In genomic region chr19:7871530-7872305, GRCh38 we compare ENCODE assay signal across 8 cellular contexts. TPM values are rescaled to one million over a fixed set of nuclear protein-coding genes. Genes with fewer than 3 reads are reported as not detected.
A peak's percentile ranks its signal among the peaks of the same experiment; 100 is the strongest.
DNase-seq lines count a peak whose midpoint lies in the region; ATAC-seq and TF ChIP-seq lines count a peak whose summit lies in the region.

No MANE protein-coding gene starts in this region.

- no peaks in the 10 kb centered on the region for H3K36me3 Mint-ChIP-seq in activated T-cell treated with anti-CD3 and anti-CD28 coated beads, Interleukin-2, amount 50 U/mL, for 4 hours (ENCODE audit: insufficient read depth)
- peaks cover 0 to 13% of the 10 kb centered on the region in 2 donors for H3K36me3 Mint-ChIP-seq in naive B cell

- ATAC-seq in activated T-cell treated with anti-CD3 and anti-CD28 coated beads, Interleukin-2, amount 50 U/mL, for 4 hours = peak; percentile 2 to 4
- ATAC-seq in esophagus mucosa = peak; percentile 38
- peak in 1 of 2 donors; percentile 0 for ATAC-seq in naive B cell (ENCODE audit: low read depth in 2 of 2)
- no peak for ATAC-seq in HG03045 (IDR thresholded peaks at IDR 0.05; ENCODE audit: unreplicated experiment)

- peaks cover 29% of the 10 kb centered on the region for H3K27me3 Mint-ChIP-seq in activated T-cell treated with anti-CD3 and anti-CD28 coated beads, Interleukin-2, amount 50 U/mL, for 4 hours (ENCODE audit: low read depth)
- H3K27me3 Mint-ChIP-seq in naive B cell = peaks cover 21 to 68% (median 50%) of the 10 kb centered on the region in 3 donors

- H3K9me3 ChIP-seq in BE2C = no peaks in the 10 kb centered on the region
- H3K9me3 ChIP-seq in Peyer's patch = no peaks in the 10 kb centered on the region

- peak overlapping the region in 3 of 6 donors; percentile 1 to 92 (median 61) for H3K27ac Mint-ChIP-seq in naive B cell

- no peak for TF ChIP-seq POLR2A in Peyer's patch (IDR thresholded peaks at IDR 0.05)

- DNase-seq in BE2C (peak; percentile 98), HPDE6-E6E7 (ENCODE audit: extremely low spot score) (peak; percentile 70), Peyer's patch (peak; percentile 65 to 94 (median 91)), naive B cell (peak; percentile 68)
- DNase-seq in activated T-cell treated with anti-CD3 and anti-CD28 coated beads, Interleukin-2, amount 50 U/mL, for 4 hours = peak; percentile 72
- peak; percentile 56 to 64 for DNase-seq in stimulated activated CD8-positive, alpha-beta memory T cell treated with anti-CD3 and anti-CD28 coated beads, Interleukin-7, amount 100 ng/mL, for 4 hours (ENCODE audit: low read depth in 2 of 2)

- H3K27me3 ChIP-seq in BE2C (peaks cover 11% of the 10 kb centered on the region), Peyer's patch (peaks cover 0 to 27% of the 10 kb centered on the region in 2 donors)

- H3K4me3 ChIP-seq in BE2C (ENCODE audit: low read depth, low read length) (peak overlapping the region; percentile 52), Peyer's patch (peak overlapping the region in 2 of 4 donors; percentile 0 to 6)

- peak overlapping the region in 2 of 4 donors; percentile 24 to 52 for H3K27ac ChIP-seq in Peyer's patch

- peak overlapping the region; percentile 47 for H3K4me3 Mint-ChIP-seq in activated T-cell treated with anti-CD3 and anti-CD28 coated beads, Interleukin-2, amount 50 U/mL, for 4 hours
- peak overlapping the region; percentile 37 to 87 (median 74) for H3K4me3 Mint-ChIP-seq in naive B cell

- H3K4me1 ChIP-seq in BE2C (peaks cover 3% of the 10 kb centered on the region; the same call in 1 of the 2 replicates), Peyer's patch (peaks cover 5 to 50% (median 18%) of the 10 kb centered on the region in 4 donors)

- H3K36me3 ChIP-seq in BE2C (no peaks in the 10 kb centered on the region), Peyer's patch (no peaks in the 10 kb centered on the region)

- H3K4me1 Mint-ChIP-seq in activated T-cell treated with anti-CD3 and anti-CD28 coated beads, Interleukin-2, amount 50 U/mL, for 4 hours (ENCODE audit: low read depth) = peaks cover 22% of the 10 kb centered on the region
- H3K4me1 Mint-ChIP-seq in naive B cell = peaks cover 30 to 38% (median 33%) of the 10 kb centered on the region in 3 donors

- H3K9me3 Mint-ChIP-seq in activated T-cell treated with anti-CD3 and anti-CD28 coated beads, Interleukin-2, amount 50 U/mL, for 4 hours = no peaks in the 10 kb centered on the region
- H3K9me3 Mint-ChIP-seq in naive B cell = peaks cover 0 to 10% (median 6%) of the 10 kb centered on the region in 7 donors

- TF ChIP-seq CTCF in BE2C (IDR thresholded peaks at IDR 0.05; ENCODE audit: low read depth, low read length) = no peak
- TF ChIP-seq CTCF in Peyer's patch (IDR thresholded peaks at IDR 0.05) = no peak

RNA-seq across cellular contexts. Expression of gene PRR36, which starts 2.5 kb away (rescaled TPM):
- polyA plus RNA-seq in BE2C (2012; ENCODE audit: insufficient read depth, insufficient read length, low read depth) = 5.3 TPM
- total RNA-seq in Peyer's patch = not detected
- total RNA-seq in activated T-cell treated with anti-CD3 and anti-CD28 coated beads, Interleukin-2, amount 50 U/mL, for 4 hours = under 1 TPM in 2 of 3 donors, not detected in 1; 0.05 to 0.08 TPM
- total RNA-seq in esophagus mucosa = 0.04 TPM
- under 1 TPM in 1 of 6 donors, not detected in 5; 0.05 TPM for polyA plus RNA-seq in naive B cell (ENCODE audit: low read depth in 6 of 6)

RNA-seq across cellular contexts. Expression of gene LRRC8E, which starts 16.6 kb away (rescaled TPM):
- 0.45 TPM for polyA plus RNA-seq in BE2C (2012; ENCODE audit: insufficient read depth, insufficient read length, low read depth)
- total RNA-seq in Peyer's patch = under 1 TPM in 3 of 4 donors, not detected in 1; 0.57 to 0.88 (median 0.80) TPM
- under 1 TPM in 1 of 3 donors, not detected in 2; 0.05 TPM for total RNA-seq in activated T-cell treated with anti-CD3 and anti-CD28 coated beads, Interleukin-2, amount 50 U/mL, for 4 hours
- 11.6 TPM for total RNA-seq in esophagus mucosa
- not detected for polyA plus RNA-seq in naive B cell (ENCODE audit: low read depth in 6 of 6)

RNA-seq across cellular contexts. Expression of gene MAP2K7, which starts 32.0 kb away (rescaled TPM):
- polyA plus RNA-seq in BE2C (2012; ENCODE audit: insufficient read depth, insufficient read length, low read depth) = 86.4 TPM
- total RNA-seq in Peyer's patch (10 to 100 TPM; 16.6 to 39.3 (median 35.0) TPM), esophagus mucosa (15.4 TPM)
- 10 to 100 TPM; 40.4 to 44.0 (median 43.3) TPM for total RNA-seq in activated T-cell treated with anti-CD3 and anti-CD28 coated beads, Interleukin-2, amount 50 U/mL, for 4 hours
- polyA plus RNA-seq in naive B cell (ENCODE audit: low read depth in 6 of 6) = 1 to 10 TPM in 5 of 6 donors, under 1 TPM in 1; 0.50 to 5.1 (median 2.9) TPM

RNA-seq across cellular contexts. Expression of gene EVI5L, which starts 41.7 kb away (rescaled TPM):
- polyA plus RNA-seq in BE2C (2012; ENCODE audit: insufficient read depth, insufficient read length, low read depth) = 22.4 TPM
- total RNA-seq in Peyer's patch = 10 to 100 TPM in 3 of 4 donors, 1 to 10 TPM in 1; 7.7 to 22.3 (median 14.9) TPM
- total RNA-seq in activated T-cell treated with anti-CD3 and anti-CD28 coated beads, Interleukin-2, amount 50 U/mL, for 4 hours = 1 to 10 TPM; 6.6 to 7.5 (median 7.1) TPM
- 9.6 TPM for total RNA-seq in esophagus mucosa
- polyA plus RNA-seq in naive B cell (ENCODE audit: low read depth in 6 of 6) = 1 to 10 TPM in 5 of 6 donors, under 1 TPM in 1; 0.63 to 4.0 (median 1.6) TPM

RNA-seq across cellular contexts. Expression of gene TGFBR3L, which starts 42.9 kb away (rescaled TPM):
- polyA plus RNA-seq in BE2C (2012; ENCODE audit: insufficient read depth, insufficient read length, low read depth) = 20.0 TPM
- total RNA-seq in Peyer's patch = not detected
- total RNA-seq in activated T-cell treated with anti-CD3 and anti-CD28 coated beads, Interleukin-2, amount 50 U/mL, for 4 hours = 1 to 10 TPM in 2 of 3 donors, under 1 TPM in 1; 0.74 to 2.4 (median 1.4) TPM
- total RNA-seq in esophagus mucosa = 0.72 TPM
- polyA plus RNA-seq in naive B cell (ENCODE audit: low read depth in 6 of 6) = not detected
